8 cellular contexts compared by ENCODE assay signal in the genomic region with DNA sequence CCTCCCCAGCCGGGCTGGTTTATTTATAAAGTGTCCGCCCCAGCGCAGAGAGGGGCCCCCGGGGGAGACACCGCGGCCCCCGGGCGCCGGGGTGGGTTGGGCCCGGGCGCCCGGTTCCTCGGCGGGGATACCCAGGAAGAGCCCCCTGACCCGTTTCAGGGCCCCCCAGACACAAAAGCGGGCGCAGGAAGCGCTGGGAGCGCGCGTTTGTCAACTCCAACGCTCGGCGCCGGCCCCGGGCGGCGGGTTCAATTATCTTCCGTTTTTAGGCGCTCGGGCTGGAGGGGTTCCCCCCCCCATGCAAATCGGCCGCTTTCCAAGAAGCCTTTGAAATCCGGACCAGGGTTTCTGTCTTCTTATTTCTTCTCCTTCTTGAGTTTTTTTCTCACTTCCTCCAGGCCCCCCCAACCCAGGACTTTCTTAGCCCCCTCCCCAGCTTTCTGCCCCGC. TPM values are rescaled to one million over a fixed set of nuclear protein-coding genes. Genes with fewer than 3 reads are reported as not detected.
DNase-seq lines count a peak whose midpoint lies in the region; ATAC-seq and TF ChIP-seq lines count a peak whose summit lies in the region.

No MANE protein-coding gene starts in this region.

- no peak for ATAC-seq in lung (ENCODE audit: insufficient read depth, low FRiP score)
- no peak for ATAC-seq in GM19395 (IDR thresholded peaks at IDR 0.05; ENCODE audit: unreplicated experiment)

- no peaks in the 10 kb centered on the region for H3K27me3 ChIP-seq in Peyer's patch
- H3K27me3 ChIP-seq in lung (ENCODE audit: control insufficient read depth, insufficient read depth) = no peaks in the 10 kb centered on the region
- no peaks in the 10 kb centered on the region for H3K27me3 ChIP-seq in testis

- H3K4me1 Mint-ChIP-seq in activated CD4-positive, alpha-beta T cell treated with anti-CD3 and anti-CD28 coated beads, Interleukin-2, amount 10 ng/mL, durations not matched to agents 24 days and 14 days = peaks cover 5% of the 10 kb centered on the region

- peak overlapping the region; percentile 76 for H3K27ac Mint-ChIP-seq in activated CD4-positive, alpha-beta T cell treated with anti-CD3 and anti-CD28 coated beads, Interleukin-2, amount 10 ng/mL, durations not matched to agents 24 days and 14 days

- H3K4me1 ChIP-seq in Peyer's patch (peaks cover 2 to 18% (median 11%) of the 10 kb centered on the region in 4 donors), lung (ENCODE audit: control insufficient read depth in 2 of 2, insufficient read depth in 2 of 2, low read length in 2 of 2) (peaks cover 0 to 10% of the 10 kb centered on the region in 2 donors), testis (peaks cover 18% of the 10 kb centered on the region)

- DNase-seq in activated CD4-positive, alpha-beta T cell treated with anti-CD3 and anti-CD28 coated beads, Interleukin-2, amount 10 ng/mL, durations not matched to agents 24 days and 14 days = peak; percentile 83
- DNase-seq in activated CD4-positive, alpha-beta T cell treated with anti-CD3 and anti-CD28 coated beads, Interleukin-2, amount 50 U/mL, for 4 hours = no peak
- peak in 2 of 3 donors; percentile 78 to 87 for DNase-seq in Peyer's patch
- DNase-seq in choroid plexus epithelial cell (ENCODE audit: low read depth) = peak; percentile 63
- DNase-seq in lung (ENCODE audit: low spot score) = no peak
- DNase-seq in testis = no peak
- DNase-seq in SHP77 (lab: John Stamatoyannopoulos, UW) = no peak

- TF ChIP-seq POLR2A in Peyer's patch (IDR thresholded peaks at IDR 0.05) = no peak
- TF ChIP-seq POLR2A in testis (IDR thresholded peaks at IDR 0.05) = no peak

- H3K36me3 Mint-ChIP-seq in activated CD4-positive, alpha-beta T cell treated with anti-CD3 and anti-CD28 coated beads, Interleukin-2, amount 10 ng/mL, durations not matched to agents 24 days and 14 days (ENCODE audit: low read depth) = peaks cover 5% of the 10 kb centered on the region

- no peaks in the 10 kb centered on the region for H3K9me3 Mint-ChIP-seq in activated CD4-positive, alpha-beta T cell treated with anti-CD3 and anti-CD28 coated beads, Interleukin-2, amount 10 ng/mL, durations not matched to agents 24 days and 14 days

- TF ChIP-seq CTCF in Peyer's patch (IDR thresholded peaks at IDR 0.05) (no peak), choroid plexus epithelial cell (conservative IDR thresholded peaks at IDR 0.05; ENCODE audit: low read depth, low read length) (no peak), lung (IDR thresholded peaks at IDR 0.05; ENCODE audit: control extremely low read depth, extremely low read depth) (no peak), testis (IDR thresholded peaks at IDR 0.05) (no peak)

- H3K36me3 ChIP-seq in Peyer's patch = peaks cover 0 to 8% (median 0%) of the 10 kb centered on the region in 3 donors
- H3K36me3 ChIP-seq in lung (ENCODE audit: control insufficient read depth in 2 of 2, insufficient read depth in 2 of 2, low read length in 2 of 2) = peaks cover 0 to 10% of the 10 kb centered on the region in 2 donors
- H3K36me3 ChIP-seq in testis (ENCODE audit: low read depth, missing control alignments) = no peaks in the 10 kb centered on the region

- H3K27me3 Mint-ChIP-seq in activated CD4-positive, alpha-beta T cell treated with anti-CD3 and anti-CD28 coated beads, Interleukin-2, amount 10 ng/mL, durations not matched to agents 24 days and 14 days = no peaks in the 10 kb centered on the region

- H3K4me3 ChIP-seq in Peyer's patch = peak overlapping the region; percentile 83 to 99 (median 86)
- peak overlapping the region; percentile 91 for H3K4me3 ChIP-seq in choroid plexus epithelial cell (ENCODE audit: low read depth, low read length)
- H3K4me3 ChIP-seq in lung = peak overlapping the region; percentile 82
- H3K4me3 ChIP-seq in testis = peak overlapping the region; percentile 78 to 82

- peak overlapping the region; percentile 82 to 91 (median 90) for H3K27ac ChIP-seq in Peyer's patch
- H3K27ac ChIP-seq in lung (ENCODE audit: low read depth in 1 of 2, low read length in 1 of 2) = peak overlapping the region; percentile 53 to 84
- peak overlapping the region; percentile 61 to 78 for H3K27ac ChIP-seq in testis

- 0% methylated on average over 33 to 35 of the region's 35 CpGs for WGBS in lung, 2 donors
- 0% methylated on average over 19 to 34 of the region's 35 CpGs for WGBS in testis, 2 donors

- intact Hi-C loops in activated CD4-positive, alpha-beta T cell treated with anti-CD3 and anti-CD28 coated beads, Interleukin-2, amount 10 ng/mL, durations not matched to agents 24 days and 14 days (cut with micrococcal nuclease) = no loop called here
- intact Hi-C loops in testis (cut with DNase I; ENCODE audit: low total_unique reads) = loop anchor here (5.0 to 10.0 kb wide), 2 partner anchors 56 to 142 kb away; partner anchors contain the start of gene WDR18

- no peaks in the 10 kb centered on the region for H3K9me3 ChIP-seq in Peyer's patch
- H3K9me3 ChIP-seq in lung (ENCODE audit: control insufficient read depth in 2 of 2, insufficient read depth in 1 of 2, low read length in 1 of 2) = no peaks in the 10 kb centered on the region
- no peaks in the 10 kb centered on the region for H3K9me3 ChIP-seq in testis

- peak overlapping the region; percentile 81 for H3K4me3 Mint-ChIP-seq in activated CD4-positive, alpha-beta T cell treated with anti-CD3 and anti-CD28 coated beads, Interleukin-2, amount 10 ng/mL, durations not matched to agents 24 days and 14 days

RNA-seq across cellular contexts. Expression of gene ARID3A, which starts 0.8 kb away (rescaled TPM):
- 35.6 and 36.6 TPM in 2 replicates for total RNA-seq in activated CD4-positive, alpha-beta T cell treated with anti-CD3 and anti-CD28 coated beads, Interleukin-2, amount 10 ng/mL, durations not matched to agents 24 days and 14 days
- total RNA-seq in Peyer's patch = 10 to 100 TPM in 1 of 4 donors, 1 to 10 TPM in 3; 2.8 to 11.0 (median 4.9) TPM
- total RNA-seq in lung = 10 to 100 TPM; 22.6 to 29.7 TPM
- 10 to 100 TPM in 1 of 2 donors, 1 to 10 TPM in 1; 7.7 to 17.0 TPM for polyA plus RNA-seq in lung
- 10 to 100 TPM; 15.3 to 26.5 TPM for total RNA-seq in testis
- 38.2 TPM for polyA plus RNA-seq in testis (ENCODE audit: insufficient read depth, low read depth, low replicate concordance)

RNA-seq across cellular contexts. Expression of gene KISS1R, which starts 9.5 kb away (rescaled TPM):
- total RNA-seq in activated CD4-positive, alpha-beta T cell treated with anti-CD3 and anti-CD28 coated beads, Interleukin-2, amount 10 ng/mL, durations not matched to agents 24 days and 14 days = 12.9 and 16.8 TPM in 2 replicates
- total RNA-seq in Peyer's patch (not detected), lung (under 1 TPM in 1 of 2 donors, not detected in 1; 0.21 TPM), testis (not detected)
- polyA plus RNA-seq in lung (under 1 TPM in 1 of 2 donors, not detected in 1; 0.13 TPM), testis (ENCODE audit: insufficient read depth, low read depth, low replicate concordance) (not detected)

RNA-seq across cellular contexts. Expression of gene R3HDM4, which starts 13.6 kb away (rescaled TPM):
- 86.8 and 91.5 TPM in 2 replicates for total RNA-seq in activated CD4-positive, alpha-beta T cell treated with anti-CD3 and anti-CD28 coated beads, Interleukin-2, amount 10 ng/mL, durations not matched to agents 24 days and 14 days
- total RNA-seq in Peyer's patch (10 to 100 TPM; 20.8 to 43.5 (median 34.8) TPM), lung (10 to 100 TPM; 31.6 to 69.2 TPM), testis (10 to 100 TPM; 24.6 to 30.1 TPM)
- polyA plus RNA-seq in lung (100 to 1,000 TPM in 1 of 2 donors, 10 to 100 TPM in 1; 86.1 to 139 TPM), testis (ENCODE audit: insufficient read depth, low read depth, low replicate concordance) (19.2 TPM)

RNA-seq across cellular contexts. Expression of gene RNU6-9, which starts 33.3 kb away (rescaled TPM):
- total RNA-seq in activated CD4-positive, alpha-beta T cell treated with anti-CD3 and anti-CD28 coated beads, Interleukin-2, amount 10 ng/mL, durations not matched to agents 24 days and 14 days = not detected in 2 replicates
- not detected for total RNA-seq in Peyer's patch
- not detected for total RNA-seq in lung
- not detected for polyA plus RNA-seq in lung
- not detected for total RNA-seq in testis
- polyA plus RNA-seq in testis (ENCODE audit: insufficient read depth, low read depth, low replicate concordance) = not detected

RNA-seq across cellular contexts. Expression of gene MED16, which starts 33.6 kb away (rescaled TPM):
- 58.1 and 61.1 TPM in 2 replicates for total RNA-seq in activated CD4-positive, alpha-beta T cell treated with anti-CD3 and anti-CD28 coated beads, Interleukin-2, amount 10 ng/mL, durations not matched to agents 24 days and 14 days
- 10 to 100 TPM; 60.2 to 83.6 (median 65.3) TPM for total RNA-seq in Peyer's patch
- total RNA-seq in lung = 10 to 100 TPM; 38.7 to 59.7 TPM
- 10 to 100 TPM; 44.8 to 72.3 TPM for polyA plus RNA-seq in lung
- 100 to 1,000 TPM in 1 of 2 donors, 10 to 100 TPM in 1; 94.7 to 124 TPM for total RNA-seq in testis
- 50.7 TPM for polyA plus RNA-seq in testis (ENCODE audit: insufficient read depth, low read depth, low replicate concordance)

Comparison
In these comparisons a context has a peak if more than half of its experiments do, and no peak if none do; other contexts are left out.
1. DNase-seq: peak in activated CD4-positive, alpha-beta T cell treated with anti-CD3 and anti-CD28 coated beads, Interleukin-2, amount 10 ng/mL, durations not matched to agents 24 days and 14 days (single experiment), Peyer's patch (2 of 3) and choroid plexus epithelial cell (single experiment); none in activated CD4-positive, alpha-beta T cell treated with anti-CD3 and anti-CD28 coated beads, Interleukin-2, amount 50 U/mL, for 4 hours (0 of 2), lung (single experiment), testis (single experiment) and SHP77 (0 of 2).
2. RNA of gene KISS1R, which starts 9.5 kb away (total RNA-seq): 12.9 to 16.8 TPM in activated CD4-positive, alpha-beta T cell treated with anti-CD3 and anti-CD28 coated beads, Interleukin-2, amount 10 ng/mL, durations not matched to agents 24 days and 14 days; 0.21 TPM in lung, not detected in testis and not detected in Peyer's patch; every median in the first group is over 10 times any median in the second.
3. Peak in every context shown above with its lines, with median percentiles within 50 percentile points of each other: H3K27ac ChIP-seq and H3K4me3 ChIP-seq.